In the genomic region with DNA sequence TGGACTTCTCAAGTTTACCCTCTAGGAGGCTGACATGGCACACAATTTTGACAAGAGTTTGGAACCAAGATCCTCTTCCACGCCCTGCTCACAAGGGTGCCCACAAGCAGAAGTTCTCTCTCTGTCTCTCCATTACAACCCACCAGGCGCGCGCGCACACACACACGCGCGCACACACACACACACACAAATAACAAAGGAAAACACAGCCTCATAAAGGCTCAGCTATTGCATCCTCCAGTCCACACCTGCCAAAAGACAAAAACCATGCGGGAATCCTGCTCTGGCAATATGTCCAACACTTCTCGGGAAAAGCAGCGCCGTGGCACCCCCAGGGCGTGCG, we compare ENCODE assay signal across 11 cellular contexts. TPM values are rescaled to one million over a fixed set of nuclear protein-coding genes. Genes with fewer than 3 reads are reported as not detected.
DNase-seq lines count a peak whose midpoint lies in the region; ATAC-seq and TF ChIP-seq lines count a peak whose summit lies in the region.
"Had no signal": no experiment of that assay in that cellular context is flagged by ENCODE, and none has a peak within 500 bp of the region (broad histone marks: within the 10 kb centered on the region; RNA-seq: fewer than 3 reads in every experiment).

No MANE protein-coding gene starts in this region.

- TF ChIP-seq CTCF in nephron progenitor cell (IDR thresholded peaks at IDR 0.05) (no peak), mucosa of descending colon (IDR thresholded peaks at IDR 0.05) (no peak)

- peaks cover 7% of the 10 kb centered on the region for H3K4me1 Mint-ChIP-seq in nephron progenitor cell

- 0 out of 2 replicates have a peak, but pooled peaks cover 4% of the 10 kb centered on the region for H3K4me1 ChIP-seq in ES-I3 (ENCODE audit: insufficient read depth, low read length)
- no peaks in the 10 kb centered on the region for H3K4me1 ChIP-seq in mucosa of descending colon (ENCODE audit: low read depth)
- H3K4me1 ChIP-seq: psoas muscle had no signal

- intact Hi-C loops in mucosa of descending colon (cut with DNase I, micrococcal nuclease), result no loop called here

- H3K27me3 Mint-ChIP-seq in nephron progenitor cell (ENCODE audit: low read depth, poor library complexity), result peaks cover 48% of the 10 kb centered on the region

- H3K4me3 ChIP-seq in mucosa of descending colon, result no peak overlapping the region
- H3K4me3 ChIP-seq: psoas muscle had no signal

- peak overlapping the region; percentile 47 for H3K27ac ChIP-seq in cingulate gyrus (ENCODE audit: low read depth, low read length)
- H3K27ac ChIP-seq: C4-2B, psoas muscle had no signal

- H3K4me3 Mint-ChIP-seq in nephron progenitor cell, result peak overlapping the region; percentile 78

- H3K9me3 ChIP-seq in ES-I3 (ENCODE audit: control insufficient read depth, insufficient read depth, low read length) (no peaks in the 10 kb centered on the region), mucosa of descending colon (no peaks in the 10 kb centered on the region)
- H3K9me3 ChIP-seq: psoas muscle had no signal

- H3K9me3 Mint-ChIP-seq in nephron progenitor cell, result peaks cover 19% of the 10 kb centered on the region

- H3K27ac Mint-ChIP-seq in nephron progenitor cell, result no peak overlapping the region

- ATAC-seq in HG03520 (IDR thresholded peaks at IDR 0.05; ENCODE audit: unreplicated experiment) (no peak), mucosa of descending colon (no peak)
- ATAC-seq: psoas muscle had no signal

- H3K36me3 Mint-ChIP-seq in nephron progenitor cell (ENCODE audit: low read depth), result peaks cover 7% of the 10 kb centered on the region

- H3K36me3 ChIP-seq in ES-I3 (ENCODE audit: insufficient read depth, low read length) (no peaks in the 10 kb centered on the region), mucosa of descending colon (ENCODE audit: low read depth) (no peaks in the 10 kb centered on the region)

- H3K9ac ChIP-seq in ES-I3 (ENCODE audit: low read depth, low read length), result peak overlapping the region; percentile 72; the same call in 1 of the 2 replicates

- peak; percentile 80 for DNase-seq in NCI-H2171 treated with DMSO at 0.1 percent for 48 hours (lab: John Stamatoyannopoulos, UW)
- peak; percentile 3 for DNase-seq in nephron progenitor cell
- DNase-seq in effector CD8-positive, alpha-beta T cell (lab: John Stamatoyannopoulos, UW), result no peak
- DNase-seq in activated T-cell treated with anti-CD3 and anti-CD28 coated beads for 4 hours, result no peak
- DNase-seq in mucosa of descending colon, result no peak
- DNase-seq: psoas muscle had no signal

RNA-seq across cellular contexts. Expression of a gene that starts 0.9 kb away (rescaled TPM):
- total RNA-seq in mucosa of descending colon, result under 1 TPM in 2 of 3 donors, not detected in 1; 0.06 to 0.13 TPM
- total RNA-seq: psoas muscle, SK-MEL-5 had no signal

Comparison
In these comparisons a context has a peak if more than half of its experiments do, and no peak if none do; other contexts are left out.
1. DNase-seq: peak in NCI-H2171 treated with DMSO at 0.1 percent for 48 hours (single experiment) and nephron progenitor cell (single experiment); none in effector CD8-positive, alpha-beta T cell (single experiment), activated T-cell treated with anti-CD3 and anti-CD28 coated beads for 4 hours (single experiment) and mucosa of descending colon (0 of 3).